ENCODE assay signal across 16 cellular contexts in the genomic region with DNA sequence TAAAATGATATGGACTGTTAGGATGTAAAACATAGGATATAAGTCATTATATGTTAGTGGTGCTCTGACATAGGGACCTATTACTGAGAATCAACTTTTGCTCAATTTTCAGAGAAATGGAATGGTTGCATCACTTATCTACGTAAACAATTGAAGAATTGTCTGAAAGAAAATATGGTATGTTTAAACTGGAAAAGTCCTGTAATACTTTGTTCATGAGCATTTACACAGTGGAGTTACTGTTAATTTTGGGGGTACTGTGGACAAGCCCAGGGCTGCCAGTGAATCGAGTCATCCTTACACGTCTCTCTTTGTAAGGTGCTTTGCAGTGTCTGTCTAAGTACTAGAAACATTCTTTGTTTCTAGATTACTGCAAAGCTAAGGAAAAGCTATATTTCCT.
A peak's percentile ranks its signal among the peaks of the same experiment; 100 is the strongest.
DNase-seq lines count a peak whose midpoint lies in the region; FAIRE-seq and TF ChIP-seq lines count a peak whose summit lies in the region.
"Had no signal": no experiment of that assay in that cellular context is flagged by ENCODE, and none has a peak within 500 bp of the region (broad histone marks: within the 10 kb centered on the region; RNA-seq: fewer than 3 reads in every experiment).

No MANE protein-coding gene starts in this region.

- H3K27me3 Mint-ChIP-seq in progenitor cell of endocrine pancreas: peaks cover 5% of the 10 kb centered on the region

- TF ChIP-seq EP300 in stomach (IDR thresholded peaks at IDR 0.05): no peak

- no peak for TF ChIP-seq POLR2A in stomach (IDR thresholded peaks at IDR 0.05)

- no peaks in the 10 kb centered on the region for H3K4me1 ChIP-seq in stomach
- H3K4me1 ChIP-seq: BLaER1 had no signal

- H3K27ac ChIP-seq in stomach: no peak overlapping the region
- H3K27ac ChIP-seq: BLaER1 had no signal

- H3K4me1 Mint-ChIP-seq in progenitor cell of endocrine pancreas (ENCODE audit: low read depth): peaks cover 4% of the 10 kb centered on the region
- H3K4me1 Mint-ChIP-seq: CD14-positive monocyte; CD4-positive, alpha-beta memory T cell had no signal

- intact Hi-C loops in stomach (cut with DNase I; ENCODE audit: low total_unique reads): no loop called here

- H3K27ac Mint-ChIP-seq in progenitor cell of endocrine pancreas: no peak overlapping the region
- H3K27ac Mint-ChIP-seq: CD4-positive, alpha-beta memory T cell had no signal

- TF ChIP-seq CTCF in bronchial epithelial cell (IDR thresholded peaks at IDR 0.05; ENCODE audit: insufficient read depth, low read length, severe bottlenecking) (no peak), stomach (IDR thresholded peaks at IDR 0.05) (no peak), progenitor cell of endocrine pancreas (IDR thresholded peaks at IDR 0.05; ENCODE audit: unreplicated experiment) (no peak)

- H3K9me3 Mint-ChIP-seq in progenitor cell of endocrine pancreas (ENCODE audit: low read depth): no peaks in the 10 kb centered on the region
- H3K9me3 Mint-ChIP-seq: CD14-positive monocyte; CD4-positive, alpha-beta memory T cell had no signal

- DNase-seq in ELR (ENCODE audit: low read depth) (peak; percentile 1), OCI-M1 (lab: John Stamatoyannopoulos, UW) (peak; percentile 80), bronchial epithelial cell (ENCODE audit: low read depth) (peak; percentile 22), iris pigment epithelial cell (ENCODE audit: low read depth) (peak; percentile 66), stomach (no peak), progenitor cell of endocrine pancreas (ENCODE audit: low spot score, unreplicated experiment) (no peak)
- DNase-seq in activated CD4-positive, alpha-beta T cell treated with anti-CD3 and anti-CD28 coated beads for 4 hours: no peak
- DNase-seq: 8988T; CD4-positive, alpha-beta memory T cell; DMS153; DMS79 treated with DMSO at 0.1 percent for 48 hours; GOT3; H7 had no signal

- WGBS in stomach, 5 donors: 66 to 87% (median 75%) methylated on average over 3 of the region's 3 CpGs

- H3K36me3 Mint-ChIP-seq in progenitor cell of endocrine pancreas (ENCODE audit: insufficient read depth): no peaks in the 10 kb centered on the region
- H3K36me3 Mint-ChIP-seq: CD14-positive monocyte; CD4-positive, alpha-beta memory T cell had no signal

- H3K9me3 ChIP-seq in stomach: no peaks in the 10 kb centered on the region
- H3K9me3 ChIP-seq: BLaER1 had no signal

- no peak overlapping the region for H3K4me3 ChIP-seq in bronchial epithelial cell (ENCODE audit: low read depth, low read length)
- H3K4me3 ChIP-seq in stomach: no peak overlapping the region
- H3K4me3 ChIP-seq: BLaER1, GM12878 had no signal

- H3K36me3 ChIP-seq in bronchial epithelial cell (ENCODE audit: control insufficient read depth, insufficient read depth, low read length): no peaks in the 10 kb centered on the region
- H3K36me3 ChIP-seq in stomach: no peaks in the 10 kb centered on the region
- H3K36me3 ChIP-seq: BLaER1 had no signal

- no peak for FAIRE-seq in bronchial epithelial cell (lab: Jason Lieb, UNC)
- FAIRE-seq: GM12878 had no signal

- H3K4me3 Mint-ChIP-seq in progenitor cell of endocrine pancreas (ENCODE audit: low read depth): no peak overlapping the region
- H3K4me3 Mint-ChIP-seq: CD14-positive monocyte; CD4-positive, alpha-beta memory T cell had no signal

- no peaks in the 10 kb centered on the region for H3K27me3 ChIP-seq in bronchial epithelial cell (ENCODE audit: control insufficient read depth, insufficient read depth, low read length)
- H3K27me3 ChIP-seq in stomach: peaks cover 0 to 3% (median 0%) of the 10 kb centered on the region in 3 donors
- H3K27me3 ChIP-seq: BLaER1 had no signal

Comparison
In these comparisons a context has a peak if more than half of its experiments do, and no peak if none do; other contexts are left out.
1. DNase-seq: peak in ELR (single experiment), OCI-M1 (single experiment), bronchial epithelial cell (single experiment) and iris pigment epithelial cell (single experiment); none in stomach (single experiment), activated CD4-positive, alpha-beta T cell treated with anti-CD3 and anti-CD28 coated beads for 4 hours (0 of 2) and progenitor cell of endocrine pancreas (single experiment).